ENCODE assay signal across 8 cellular contexts in the genomic region with DNA sequence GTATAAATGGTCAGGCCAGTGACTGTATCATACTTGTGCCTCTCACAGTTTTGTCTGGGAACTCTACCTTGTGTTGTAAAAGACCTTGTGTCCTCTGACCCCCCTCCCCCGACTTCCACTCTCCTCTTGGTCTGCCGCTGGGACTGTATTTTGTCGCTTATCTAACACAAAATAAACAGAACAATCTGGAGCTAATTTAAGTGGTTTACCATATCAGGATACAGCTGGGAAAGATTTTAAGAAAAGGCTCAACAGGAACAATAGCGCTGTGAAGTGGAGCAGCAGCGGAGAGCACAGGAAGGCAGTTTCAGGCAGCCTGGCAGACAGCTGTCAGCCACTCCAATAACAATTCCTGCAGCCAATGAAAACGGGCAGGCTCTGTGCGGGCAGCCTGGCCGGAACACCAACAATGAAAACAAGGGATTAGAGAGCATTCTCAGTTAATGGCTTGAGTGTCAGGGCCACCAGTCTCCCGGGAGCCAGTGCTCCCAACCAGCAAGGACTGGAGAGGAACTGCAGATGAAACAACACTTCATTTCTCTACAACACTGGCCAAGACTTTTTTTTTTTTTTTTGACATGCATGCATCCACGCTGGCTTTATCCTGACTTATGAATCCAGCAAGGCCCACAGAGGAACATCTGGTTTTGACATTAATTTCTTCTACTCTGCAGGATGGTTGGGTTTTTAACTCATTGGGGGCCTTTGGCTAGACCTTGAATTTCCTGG.
DNase-seq lines count a peak whose midpoint lies in the region; ATAC-seq, FAIRE-seq and TF ChIP-seq lines count a peak whose summit lies in the region.

No MANE protein-coding gene starts in this region.

- H3K9me3 ChIP-seq in OCI-LY3 (ENCODE audit: insufficient read depth, low read length): no peaks in the 10 kb centered on the region
- no peaks in the 10 kb centered on the region for H3K9me3 ChIP-seq in kidney (ENCODE audit: control insufficient read depth in 1 of 2, low read length in 2 of 2)

- H3K27ac Mint-ChIP-seq in osteocyte (ENCODE audit: unreplicated experiment): peak overlapping the region; percentile 96

- no peaks in the 10 kb centered on the region for H3K27me3 Mint-ChIP-seq in osteocyte (ENCODE audit: unreplicated experiment)

- H3K36me3 ChIP-seq in OCI-LY3 (replicated peaks; ENCODE audit: low read depth, low read length) (no peaks in the 10 kb centered on the region), kidney (ENCODE audit: control insufficient read depth in 1 of 2, insufficient read depth in 2 of 2, low read length in 2 of 2) (no peaks in the 10 kb centered on the region)

- no peak overlapping the region for H3K9ac ChIP-seq in OCI-LY3 (ENCODE audit: low read length)
- peak overlapping the region in 1 of 2 donors; percentile 28 for H3K9ac ChIP-seq in kidney (ENCODE audit: low read length in 2 of 2)

- intact Hi-C loops in kidney (cut with DNase I): no loop called here

- H3K27me3 ChIP-seq in OCI-LY3 (ENCODE audit: low read depth, low read length): no peaks in the 10 kb centered on the region

- H3K36me3 Mint-ChIP-seq in osteocyte (ENCODE audit: unreplicated experiment): no peaks in the 10 kb centered on the region

- H3K4me1 ChIP-seq in OCI-LY3 (ENCODE audit: low read length) (peaks cover 63% of the 10 kb centered on the region), kidney (ENCODE audit: control insufficient read depth in 1 of 2, insufficient read depth in 1 of 2, low read depth in 1 of 2, low read length in 2 of 2) (peaks cover 0 to 2% of the 10 kb centered on the region in 2 donors)

- H3K79me2 ChIP-seq in OCI-LY3 (ENCODE audit: low read length): no peaks in the 10 kb centered on the region

- H2AFZ ChIP-seq in OCI-LY3 (ENCODE audit: low read depth, low read length): no peak overlapping the region

- DNase-seq in HFF-Myc (ENCODE audit: extremely low read depth, low read depth): peak; percentile 91
- peak; percentile 85 for DNase-seq in fibroblast of the aortic adventitia (ENCODE audit: low read depth)
- DNase-seq in osteocyte (ENCODE audit: extremely low spot score, unreplicated experiment): no peak
- no peak for DNase-seq in kidney
- no peak for DNase-seq in cerebellum (ENCODE audit: low spot score)
- no peak for DNase-seq in NOMO-1 treated with dmso at 0.1 percent for 144 hours (lab: John Stamatoyannopoulos, UW; ENCODE audit: unreplicated experiment)

- peak overlapping the region; percentile 58 for H3K4me2 ChIP-seq in OCI-LY3 (ENCODE audit: low read length)

- H4K20me1 ChIP-seq in OCI-LY3 (ENCODE audit: insufficient read depth, low read length): peaks cover 7% of the 10 kb centered on the region; the same call in 1 of the 2 replicates

- no peak for ATAC-seq in GM19452 (IDR thresholded peaks at IDR 0.05; ENCODE audit: unreplicated experiment)

- H3K27ac ChIP-seq in OCI-LY3 (ENCODE audit: low read length) (no peak overlapping the region), kidney (ENCODE audit: low read depth in 2 of 2, low read length in 2 of 2) (peak overlapping the region in 1 of 2 donors; percentile 4)

- no peaks in the 10 kb centered on the region for H3K9me3 Mint-ChIP-seq in osteocyte (ENCODE audit: unreplicated experiment)

- no peak for FAIRE-seq in kidney (lab: Jason Lieb, UNC)

- H3K4me3 ChIP-seq in HFF-Myc (replicated peaks; ENCODE audit: low read depth, low read length) (peak overlapping the region; percentile 16), OCI-LY3 (ENCODE audit: low read length) (peak overlapping the region; percentile 40; the same call in 1 of the 2 replicates), fibroblast of the aortic adventitia (ENCODE audit: low read depth, low read length) (peak overlapping the region; percentile 44), kidney (ENCODE audit: low read length in 2 of 2) (peak overlapping the region in 1 of 2 donors; percentile 36)

- peaks cover 64% of the 10 kb centered on the region for H3K4me1 Mint-ChIP-seq in osteocyte (ENCODE audit: unreplicated experiment)

- peak overlapping the region; percentile 69 for H3K4me3 Mint-ChIP-seq in osteocyte (ENCODE audit: unreplicated experiment)

- TF ChIP-seq CTCF in HFF-Myc (IDR thresholded peaks at IDR 0.05; ENCODE audit: low read depth, low read length, missing control alignments) (no peak), OCI-LY3 (IDR thresholded peaks at IDR 0.05; ENCODE audit: low read depth, low read length) (no peak), fibroblast of the aortic adventitia (IDR thresholded peaks at IDR 0.05; ENCODE audit: insufficient read depth, low read length) (no peak), osteocyte (IDR thresholded peaks at IDR 0.05) (no peak), kidney (IDR thresholded peaks at IDR 0.05; ENCODE audit: borderline replicate concordance, extremely low read depth, insufficient read depth) (no peak)

Comparison
In these comparisons a context has a peak if more than half of its experiments do, and no peak if none do; other contexts are left out.
1. DNase-seq: peak in HFF-Myc (single experiment) and fibroblast of the aortic adventitia (single experiment); none in osteocyte (single experiment), kidney (single experiment), cerebellum (single experiment) and NOMO-1 treated with dmso at 0.1 percent for 144 hours (single experiment).